Comparison of ENCODE assay signal across 1 cellular context in the genomic region with DNA sequence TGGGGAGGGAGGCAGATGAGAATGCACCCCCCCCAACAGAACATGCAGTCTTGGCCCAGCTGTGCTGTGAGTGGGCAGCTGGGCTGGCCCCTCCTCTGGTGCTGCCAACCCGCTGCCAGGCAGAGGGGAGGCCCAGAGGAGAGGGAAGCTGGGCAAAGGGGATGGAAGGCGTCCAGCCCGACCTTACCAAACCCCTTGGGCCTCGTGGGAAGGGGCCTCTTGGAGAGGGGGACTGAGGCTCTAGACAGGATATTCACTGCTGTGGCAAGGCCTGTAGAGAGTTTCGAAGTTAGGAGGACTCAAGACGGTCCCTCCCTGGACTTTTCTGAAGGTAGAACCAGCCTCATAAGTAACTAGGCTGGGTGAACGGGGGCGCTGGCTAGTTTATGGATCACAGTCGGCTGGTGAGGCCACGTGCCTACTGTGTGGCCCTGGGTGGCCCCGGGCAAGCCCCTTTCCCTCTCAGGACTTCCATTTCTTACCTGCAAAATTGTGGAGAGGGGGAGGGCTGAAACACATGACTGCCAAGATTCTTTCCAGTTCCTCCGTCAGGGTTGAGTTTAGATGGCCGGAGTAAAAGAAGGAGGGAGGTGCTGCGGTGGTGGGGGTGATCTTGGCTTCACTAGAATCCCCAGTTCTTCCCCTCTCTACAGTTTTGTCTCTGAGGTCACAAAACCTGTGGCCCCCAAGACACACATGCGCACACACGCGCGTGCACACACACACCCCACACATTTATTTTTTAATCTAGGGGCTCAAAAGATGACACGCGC.
TF ChIP-seq lines count a peak whose summit lies in the region.

No MANE protein-coding gene starts in this region.

TF ChIP-seq in K562, 482 proteins besides CTCF, POLR2A, EP300 and RAD21 (continued from another document and continues in another):
- TF ChIP-seq, protein P1, sequence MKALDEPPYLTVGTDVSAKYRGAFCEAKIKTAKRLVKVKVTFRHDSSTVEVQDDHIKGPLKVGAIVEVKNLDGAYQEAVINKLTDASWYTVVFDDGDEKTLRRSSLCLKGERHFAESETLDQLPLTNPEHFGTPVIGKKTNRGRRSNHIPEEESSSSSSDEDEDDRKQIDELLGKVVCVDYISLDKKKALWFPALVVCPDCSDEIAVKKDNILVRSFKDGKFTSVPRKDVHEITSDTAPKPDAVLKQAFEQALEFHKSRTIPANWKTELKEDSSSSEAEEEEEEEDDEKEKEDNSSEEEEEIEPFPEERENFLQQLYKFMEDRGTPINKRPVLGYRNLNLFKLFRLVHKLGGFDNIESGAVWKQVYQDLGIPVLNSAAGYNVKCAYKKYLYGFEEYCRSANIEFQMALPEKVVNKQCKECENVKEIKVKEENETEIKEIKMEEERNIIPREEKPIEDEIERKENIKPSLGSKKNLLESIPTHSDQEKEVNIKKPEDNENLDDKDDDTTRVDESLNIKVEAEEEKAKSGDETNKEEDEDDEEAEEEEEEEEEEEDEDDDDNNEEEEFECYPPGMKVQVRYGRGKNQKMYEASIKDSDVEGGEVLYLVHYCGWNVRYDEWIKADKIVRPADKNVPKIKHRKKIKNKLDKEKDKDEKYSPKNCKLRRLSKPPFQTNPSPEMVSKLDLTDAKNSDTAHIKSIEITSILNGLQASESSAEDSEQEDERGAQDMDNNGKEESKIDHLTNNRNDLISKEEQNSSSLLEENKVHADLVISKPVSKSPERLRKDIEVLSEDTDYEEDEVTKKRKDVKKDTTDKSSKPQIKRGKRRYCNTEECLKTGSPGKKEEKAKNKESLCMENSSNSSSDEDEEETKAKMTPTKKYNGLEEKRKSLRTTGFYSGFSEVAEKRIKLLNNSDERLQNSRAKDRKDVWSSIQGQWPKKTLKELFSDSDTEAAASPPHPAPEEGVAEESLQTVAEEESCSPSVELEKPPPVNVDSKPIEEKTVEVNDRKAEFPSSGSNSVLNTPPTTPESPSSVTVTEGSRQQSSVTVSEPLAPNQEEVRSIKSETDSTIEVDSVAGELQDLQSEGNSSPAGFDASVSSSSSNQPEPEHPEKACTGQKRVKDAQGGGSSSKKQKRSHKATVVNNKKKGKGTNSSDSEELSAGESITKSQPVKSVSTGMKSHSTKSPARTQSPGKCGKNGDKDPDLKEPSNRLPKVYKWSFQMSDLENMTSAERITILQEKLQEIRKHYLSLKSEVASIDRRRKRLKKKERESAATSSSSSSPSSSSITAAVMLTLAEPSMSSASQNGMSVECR (CRISPR knock-in tag; IDR thresholded peaks at IDR 0.05): no peak; the same call in 1 of the 2 replicates
- TF ChIP-seq, protein P2, sequence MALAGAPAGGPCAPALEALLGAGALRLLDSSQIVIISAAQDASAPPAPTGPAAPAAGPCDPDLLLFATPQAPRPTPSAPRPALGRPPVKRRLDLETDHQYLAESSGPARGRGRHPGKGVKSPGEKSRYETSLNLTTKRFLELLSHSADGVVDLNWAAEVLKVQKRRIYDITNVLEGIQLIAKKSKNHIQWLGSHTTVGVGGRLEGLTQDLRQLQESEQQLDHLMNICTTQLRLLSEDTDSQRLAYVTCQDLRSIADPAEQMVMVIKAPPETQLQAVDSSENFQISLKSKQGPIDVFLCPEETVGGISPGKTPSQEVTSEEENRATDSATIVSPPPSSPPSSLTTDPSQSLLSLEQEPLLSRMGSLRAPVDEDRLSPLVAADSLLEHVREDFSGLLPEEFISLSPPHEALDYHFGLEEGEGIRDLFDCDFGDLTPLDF (CRISPR knock-in tag; IDR thresholded peaks at IDR 0.05): no peak
- no peak for TF ChIP-seq SPI1 (IDR thresholded peaks at IDR 0.05; ENCODE audit: borderline replicate concordance, low read depth, low read length)
- TF ChIP-seq RCOR1 (IDR thresholded peaks at IDR 0.05; ENCODE audit: borderline replicate concordance in 1 of 2, low read depth in 2 of 2, low read length in 2 of 2): no peak
- TF ChIP-seq SIN3A (IDR thresholded peaks at IDR 0.05; ENCODE audit: borderline replicate concordance in 2 of 2, control insufficient read depth in 1 of 2, low read depth in 2 of 2, low read length in 2 of 2): peak; percentile 56 to 58; a peak in 3 of 4 replicates
- no peak for TF ChIP-seq LCOR (CRISPR knock-in tag; IDR thresholded peaks at IDR 0.05)
- TF ChIP-seq SAP30 (IDR thresholded peaks at IDR 0.05; ENCODE audit: borderline replicate concordance, insufficient read depth, low read depth, low read length, poor library complexity, severe bottlenecking): no peak
- TF ChIP-seq HSF4 (CRISPR knock-in tag; IDR thresholded peaks at IDR 0.05; ENCODE audit: borderline replicate concordance): no peak
- 0 out of 2 replicates have a peak, but pooled peaks have one; percentile 17 for TF ChIP-seq PML (IDR thresholded peaks at IDR 0.05; ENCODE audit: low read length)
- peak; percentile 75 to 78; a peak in 3 of 4 replicates for TF ChIP-seq NRF1 (conservative IDR thresholded peaks at IDR 0.05 in 1 of 2, IDR thresholded peaks at IDR 0.05 in 1 of 2)
- TF ChIP-seq, protein P3, sequence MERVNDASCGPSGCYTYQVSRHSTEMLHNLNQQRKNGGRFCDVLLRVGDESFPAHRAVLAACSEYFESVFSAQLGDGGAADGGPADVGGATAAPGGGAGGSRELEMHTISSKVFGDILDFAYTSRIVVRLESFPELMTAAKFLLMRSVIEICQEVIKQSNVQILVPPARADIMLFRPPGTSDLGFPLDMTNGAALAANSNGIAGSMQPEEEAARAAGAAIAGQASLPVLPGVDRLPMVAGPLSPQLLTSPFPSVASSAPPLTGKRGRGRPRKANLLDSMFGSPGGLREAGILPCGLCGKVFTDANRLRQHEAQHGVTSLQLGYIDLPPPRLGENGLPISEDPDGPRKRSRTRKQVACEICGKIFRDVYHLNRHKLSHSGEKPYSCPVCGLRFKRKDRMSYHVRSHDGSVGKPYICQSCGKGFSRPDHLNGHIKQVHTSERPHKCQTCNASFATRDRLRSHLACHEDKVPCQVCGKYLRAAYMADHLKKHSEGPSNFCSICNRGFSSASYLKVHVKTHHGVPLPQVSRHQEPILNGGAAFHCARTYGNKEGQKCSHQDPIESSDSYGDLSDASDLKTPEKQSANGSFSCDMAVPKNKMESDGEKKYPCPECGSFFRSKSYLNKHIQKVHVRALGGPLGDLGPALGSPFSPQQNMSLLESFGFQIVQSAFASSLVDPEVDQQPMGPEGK (CRISPR knock-in tag; IDR thresholded peaks at IDR 0.05; ENCODE audit: borderline replicate concordance): no peak
- TF ChIP-seq, protein P4, sequence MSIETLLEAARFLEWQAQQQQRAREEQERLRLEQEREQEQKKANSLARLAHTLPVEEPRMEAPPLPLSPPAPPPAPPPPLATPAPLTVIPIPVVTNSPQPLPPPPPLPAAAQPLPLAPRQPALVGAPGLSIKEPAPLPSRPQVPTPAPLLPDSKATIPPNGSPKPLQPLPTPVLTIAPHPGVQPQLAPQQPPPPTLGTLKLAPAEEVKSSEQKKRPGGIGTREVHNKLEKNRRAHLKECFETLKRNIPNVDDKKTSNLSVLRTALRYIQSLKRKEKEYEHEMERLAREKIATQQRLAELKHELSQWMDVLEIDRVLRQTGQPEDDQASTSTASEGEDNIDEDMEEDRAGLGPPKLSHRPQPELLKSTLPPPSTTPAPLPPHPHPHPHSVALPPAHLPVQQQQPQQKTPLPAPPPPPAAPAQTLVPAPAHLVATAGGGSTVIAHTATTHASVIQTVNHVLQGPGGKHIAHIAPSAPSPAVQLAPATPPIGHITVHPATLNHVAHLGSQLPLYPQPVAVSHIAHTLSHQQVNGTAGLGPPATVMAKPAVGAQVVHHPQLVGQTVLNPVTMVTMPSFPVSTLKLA (conservative IDR thresholded peaks at IDR 0.05): peak; percentile 14 to 49; a peak in 2 of 4 replicates
- TF ChIP-seq CBFA2T2 (conservative IDR thresholded peaks at IDR 0.05): no peak
- TF ChIP-seq, protein P5, sequence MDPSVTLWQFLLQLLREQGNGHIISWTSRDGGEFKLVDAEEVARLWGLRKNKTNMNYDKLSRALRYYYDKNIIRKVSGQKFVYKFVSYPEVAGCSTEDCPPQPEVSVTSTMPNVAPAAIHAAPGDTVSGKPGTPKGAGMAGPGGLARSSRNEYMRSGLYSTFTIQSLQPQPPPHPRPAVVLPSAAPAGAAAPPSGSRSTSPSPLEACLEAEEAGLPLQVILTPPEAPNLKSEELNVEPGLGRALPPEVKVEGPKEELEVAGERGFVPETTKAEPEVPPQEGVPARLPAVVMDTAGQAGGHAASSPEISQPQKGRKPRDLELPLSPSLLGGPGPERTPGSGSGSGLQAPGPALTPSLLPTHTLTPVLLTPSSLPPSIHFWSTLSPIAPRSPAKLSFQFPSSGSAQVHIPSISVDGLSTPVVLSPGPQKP (CRISPR knock-in tag; IDR thresholded peaks at IDR 0.05): no peak
- TF ChIP-seq KAT8 (IDR thresholded peaks at IDR 0.05; ENCODE audit: low read depth): no peak
- no peak for TF ChIP-seq RB1 (IDR thresholded peaks at IDR 0.05; ENCODE audit: low read depth)
- TF ChIP-seq ZC3H11A (IDR thresholded peaks at IDR 0.05; ENCODE audit: low read depth, low read length): no peak
- TF ChIP-seq EP400 (IDR thresholded peaks at IDR 0.05): peak; percentile 36; the same call in 1 of the 2 replicates
- TF ChIP-seq ZNF41 (CRISPR knock-in tag; conservative IDR thresholded peaks at IDR 0.05): no peak
- no peak for TF ChIP-seq POU5F1 (IDR thresholded peaks at IDR 0.05; ENCODE audit: borderline replicate concordance, low read depth, low read length, partially characterized antibody)
- TF ChIP-seq MTA2 (IDR thresholded peaks at IDR 0.05; ENCODE audit: low read depth): no peak
- no peak for TF ChIP-seq KDM2B (CRISPR knock-in tag; IDR thresholded peaks at IDR 0.05)
- TF ChIP-seq FOXA1 (IDR thresholded peaks at IDR 0.05; ENCODE audit: borderline replicate concordance): no peak
- TF ChIP-seq KLF6 (CRISPR knock-in tag; IDR thresholded peaks at IDR 0.05; ENCODE audit: borderline replicate concordance): 0 out of 2 replicates have a peak, but pooled peaks have one; percentile 57
- no peak for TF ChIP-seq NONO (IDR thresholded peaks at IDR 0.05; ENCODE audit: low read depth in 2 of 2, low read length in 1 of 2)
- no peak for TF ChIP-seq BDP1 (IDR thresholded peaks at IDR 0.05; ENCODE audit: insufficient read depth, insufficient read length)
- TF ChIP-seq, protein P6, sequence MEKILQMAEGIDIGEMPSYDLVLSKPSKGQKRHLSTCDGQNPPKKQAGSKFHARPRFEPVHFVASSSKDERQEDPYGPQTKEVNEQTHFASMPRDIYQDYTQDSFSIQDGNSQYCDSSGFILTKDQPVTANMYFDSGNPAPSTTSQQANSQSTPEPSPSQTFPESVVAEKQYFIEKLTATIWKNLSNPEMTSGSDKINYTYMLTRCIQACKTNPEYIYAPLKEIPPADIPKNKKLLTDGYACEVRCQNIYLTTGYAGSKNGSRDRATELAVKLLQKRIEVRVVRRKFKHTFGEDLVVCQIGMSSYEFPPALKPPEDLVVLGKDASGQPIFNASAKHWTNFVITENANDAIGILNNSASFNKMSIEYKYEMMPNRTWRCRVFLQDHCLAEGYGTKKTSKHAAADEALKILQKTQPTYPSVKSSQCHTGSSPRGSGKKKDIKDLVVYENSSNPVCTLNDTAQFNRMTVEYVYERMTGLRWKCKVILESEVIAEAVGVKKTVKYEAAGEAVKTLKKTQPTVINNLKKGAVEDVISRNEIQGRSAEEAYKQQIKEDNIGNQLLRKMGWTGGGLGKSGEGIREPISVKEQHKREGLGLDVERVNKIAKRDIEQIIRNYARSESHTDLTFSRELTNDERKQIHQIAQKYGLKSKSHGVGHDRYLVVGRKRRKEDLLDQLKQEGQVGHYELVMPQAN (IDR thresholded peaks at IDR 0.05; ENCODE audit: borderline replicate concordance): no peak
- TF ChIP-seq, protein P7, sequence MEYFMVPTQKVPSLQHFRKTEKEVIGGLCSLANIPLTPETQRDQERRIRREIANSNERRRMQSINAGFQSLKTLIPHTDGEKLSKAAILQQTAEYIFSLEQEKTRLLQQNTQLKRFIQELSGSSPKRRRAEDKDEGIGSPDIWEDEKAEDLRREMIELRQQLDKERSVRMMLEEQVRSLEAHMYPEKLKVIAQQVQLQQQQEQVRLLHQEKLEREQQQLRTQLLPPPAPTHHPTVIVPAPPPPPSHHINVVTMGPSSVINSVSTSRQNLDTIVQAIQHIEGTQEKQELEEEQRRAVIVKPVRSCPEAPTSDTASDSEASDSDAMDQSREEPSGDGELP (CRISPR knock-in tag; IDR thresholded peaks at IDR 0.05; ENCODE audit: borderline replicate concordance): peak; percentile 68; the same call in 1 of the 2 replicates
- TF ChIP-seq ZNF79 (CRISPR knock-in tag; IDR thresholded peaks at IDR 0.05; ENCODE audit: low read depth): no peak
- TF ChIP-seq PHB2 (IDR thresholded peaks at IDR 0.05; ENCODE audit: low read depth): no peak
- no peak for TF ChIP-seq EHMT2 (IDR thresholded peaks at IDR 0.05)
- TF ChIP-seq, protein P8, sequence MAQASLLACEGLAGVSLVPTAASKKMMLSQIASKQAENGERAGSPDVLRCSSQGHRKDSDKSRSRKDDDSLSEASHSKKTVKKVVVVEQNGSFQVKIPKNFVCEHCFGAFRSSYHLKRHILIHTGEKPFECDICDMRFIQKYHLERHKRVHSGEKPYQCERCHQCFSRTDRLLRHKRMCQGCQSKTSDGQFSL (CRISPR knock-in tag; IDR thresholded peaks at IDR 0.05): no peak
- TF ChIP-seq, protein P8 (tag; IDR thresholded peaks at IDR 0.05): 0 out of 4 replicates have a peak, but pooled peaks of 1 of the 2 experiments have one; percentile 18
- TF ChIP-seq HDAC8 (tag; IDR thresholded peaks at IDR 0.05): no peak
- TF ChIP-seq ZNF174 (CRISPR knock-in tag; IDR thresholded peaks at IDR 0.05): no peak
- TF ChIP-seq NR2C1 (IDR thresholded peaks at IDR 0.05): no peak
- no peak for TF ChIP-seq NR2C1 (tag; IDR thresholded peaks at IDR 0.05)
- no peak for TF ChIP-seq ELF1 (tag; IDR thresholded peaks at IDR 0.05)
